Comparison of ENCODE assay signal across 8 cellular contexts in genomic region chr18:8705941-8706544, GRCh38. TPM values are rescaled to one million over a fixed set of nuclear protein-coding genes. Genes with fewer than 3 reads are reported as not detected.
DNase-seq lines count a peak whose midpoint lies in the region; ATAC-seq, FAIRE-seq and TF ChIP-seq lines count a peak whose summit lies in the region.

No MANE protein-coding gene starts in this region.

- H3K9ac ChIP-seq in OCI-LY1 (ENCODE audit: low read length) (peak overlapping the region; percentile 62), muscle layer of colon (ENCODE audit: low read length) (peak overlapping the region; percentile 82)

- no peak for DNase-seq in A549 (ENCODE audit: low read depth in 1 of 2, low spot score in 1 of 2)
- peak; percentile 38 for DNase-seq in GM19239 (ENCODE audit: insufficient read length, low spot score)
- DNase-seq in NCI-H1048 (lab: John Stamatoyannopoulos, UW), result no peak
- no peak for DNase-seq in NCI-H510A (lab: John Stamatoyannopoulos, UW)

- H3K36me3 ChIP-seq in OCI-LY1 (ENCODE audit: insufficient read depth, low read length), result no peaks in the 10 kb centered on the region
- H3K36me3 ChIP-seq in ectodermal cell (ENCODE audit: control insufficient read depth, insufficient read depth, low read length), result no peaks in the 10 kb centered on the region
- H3K36me3 ChIP-seq in muscle layer of colon (ENCODE audit: insufficient read depth, low read length), result no peaks in the 10 kb centered on the region

- no peak for TF ChIP-seq EP300 in A549 (IDR thresholded peaks at IDR 0.05)

- TF ChIP-seq CTCF in A549 (IDR thresholded peaks at IDR 0.05), result no peak
- TF ChIP-seq CTCF in OCI-LY1 (IDR thresholded peaks at IDR 0.05; ENCODE audit: low read length), result no peak

- H3K27ac ChIP-seq in A549 (peak overlapping the region; percentile 91 to 100), OCI-LY1 (ENCODE audit: low read depth, low read length, poor library complexity, severe bottlenecking) (no peak overlapping the region), ectodermal cell (ENCODE audit: insufficient read depth, low read depth, low read length, poor library complexity, severe bottlenecking) (no peak overlapping the region), muscle layer of colon (ENCODE audit: low read depth, low read length) (peak overlapping the region; percentile 89)

- WGBS in A549 (ENCODE audit: missing lambda C conversion rate), result no CpG with 5 or more reads among the region's 92 CpGs
- WGBS in ectodermal cell, 2 experiments, result 0% methylated on average over 92 of the region's 92 CpGs

- H3K4me1 ChIP-seq in A549 (peaks cover 52% of the 10 kb centered on the region), OCI-LY1 (ENCODE audit: insufficient read depth, low read length, severe bottlenecking) (peaks cover 41% of the 10 kb centered on the region), ectodermal cell (ENCODE audit: control insufficient read depth, insufficient read depth, low read length) (peaks cover 10% of the 10 kb centered on the region), muscle layer of colon (ENCODE audit: insufficient read depth, low read length) (peaks cover 21% of the 10 kb centered on the region)

- H3K27me3 ChIP-seq in OCI-LY1 (ENCODE audit: insufficient read depth, low read length) (0 out of 2 replicates have a peak, but pooled peaks cover 7% of the 10 kb centered on the region), ectodermal cell (ENCODE audit: control insufficient read depth, insufficient read depth, low read length, poor library complexity, severe bottlenecking) (peaks cover 11% of the 10 kb centered on the region), muscle layer of colon (ENCODE audit: control insufficient read depth in 1 of 2, insufficient read depth in 2 of 2, low read length in 2 of 2) (no peaks in the 10 kb centered on the region)

- CTCF ChIA-PET in A549 (lab: Yijun Ruan, JAX), result interaction anchor here (2.1 to 2.3 kb wide), 2 partner anchors 95 to 282 kb away, joined by 5 to 11 read pairs; no protein-coding TSS in a partner anchor

- no peaks in the 10 kb centered on the region for H3F3A ChIP-seq in OCI-LY1 (ENCODE audit: insufficient read depth, low read length)

- H3K9me2 ChIP-seq in OCI-LY1 (ENCODE audit: low read depth, low read length), result no peaks in the 10 kb centered on the region

- no peak for TF ChIP-seq POLR2A in A549 (IDR thresholded peaks at IDR 0.05; ENCODE audit: low read length)

- H3K4me2 ChIP-seq in A549, result peak overlapping the region; percentile 95
- peak overlapping the region; percentile 87 for H3K4me2 ChIP-seq in OCI-LY1 (ENCODE audit: low read length)

- no peaks in the 10 kb centered on the region for H3K9me3 ChIP-seq in A549
- no peaks in the 10 kb centered on the region for H3K9me3 ChIP-seq in OCI-LY1 (ENCODE audit: low read length)
- H3K9me3 ChIP-seq in ectodermal cell (ENCODE audit: control insufficient read depth, low read length), result no peaks in the 10 kb centered on the region
- no peaks in the 10 kb centered on the region for H3K9me3 ChIP-seq in muscle layer of colon (ENCODE audit: low read length)

- H3K4me3 ChIP-seq in A549 (peak overlapping the region; percentile 94), OCI-LY1 (ENCODE audit: low read depth, low read length, poor library complexity, severe bottlenecking) (peak overlapping the region; percentile 69), ectodermal cell (ENCODE audit: insufficient read depth, low read depth, low read length) (peak overlapping the region; percentile 65), muscle layer of colon (ENCODE audit: low read depth in 1 of 2, low read length in 2 of 2) (peak overlapping the region; percentile 81 to 91)

- H4K20me1 ChIP-seq in OCI-LY1 (ENCODE audit: insufficient read depth, low read length), result no peaks in the 10 kb centered on the region

- no peak for FAIRE-seq in A549 (lab: Jason Lieb, UNC)
- FAIRE-seq in GM19239 (lab: Jason Lieb, UNC), result no peak

- no peak overlapping the region for H2AFZ ChIP-seq in OCI-LY1 (ENCODE audit: low read length)

- POLR2A ChIA-PET in A549 (lab: Yijun Ruan, JAX), result interaction anchor here (0.6 to 1.2 kb wide), 3 partner anchors 19 to 95 kb away, joined by 3 to 9 read pairs (median 4); no protein-coding TSS in a partner anchor

- H3K79me2 ChIP-seq in OCI-LY1 (ENCODE audit: insufficient read depth, low read length), result peaks cover 23% of the 10 kb centered on the region

- no peak for ATAC-seq in A549
- no peak for ATAC-seq in HG03565 (IDR thresholded peaks at IDR 0.05; ENCODE audit: unreplicated experiment)

- no peak for TF ChIP-seq RAD21 in A549 (conservative IDR thresholded peaks at IDR 0.05 in 1 of 2, IDR thresholded peaks at IDR 0.05 in 1 of 2)

TF ChIP-seq in A549, 52 proteins besides CTCF, POLR2A, EP300 and RAD21:
- TF ChIP-seq, protein P1, sequence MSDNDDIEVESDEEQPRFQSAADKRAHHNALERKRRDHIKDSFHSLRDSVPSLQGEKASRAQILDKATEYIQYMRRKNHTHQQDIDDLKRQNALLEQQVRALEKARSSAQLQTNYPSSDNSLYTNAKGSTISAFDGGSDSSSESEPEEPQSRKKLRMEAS (IDR thresholded peaks at IDR 0.05), result no peak
- TF ChIP-seq SREBF2 (IDR thresholded peaks at IDR 0.05), result no peak

RNA-seq across cellular contexts. Expression of gene MTCL1, which starts 0.7 kb away (rescaled TPM):
- 43.6 and 44.4 TPM in 2 replicates for polyA plus RNA-seq in A549 (2011; rRNA removed)
- polyA plus RNA-seq in A549 (2012; cell fraction: cytosol; rRNA removed), result 37.2 and 44.0 TPM in 2 replicates
- polyA plus RNA-seq in A549 (2012; cell fraction: nucleus; rRNA removed), result 153 and 157 TPM in 2 replicates
- polyA plus RNA-seq in A549 (2017; fragmentation: RNase III; extraction: RNeasy Plus Mini Kit Qiagen cat#74134 plus additional on column Dnase treatment), result 48.6 to 56.0 TPM (median 49.6 TPM) in 3 replicates
- 66.2 and 67.8 TPM in 2 replicates for polyA minus RNA-seq in A549 (2011; rRNA and poly(A)+ RNA removed)
- polyA plus RNA-seq in ectodermal cell (2013, experiment 1 of 4), result 32.7 TPM
- 39.7 TPM for polyA plus RNA-seq in ectodermal cell (2013, experiment 2 of 4)
- polyA plus RNA-seq in ectodermal cell (2013, experiment 3 of 4), result 24.7 TPM
- 29.2 TPM for polyA plus RNA-seq in ectodermal cell (2013, experiment 4 of 4)

Comparison
In these comparisons a context has a peak if more than half of its experiments do, and no peak if none do; other contexts are left out.
1. H3K27ac ChIP-seq: peak in A549 (2 of 2) and muscle layer of colon (single experiment); none in OCI-LY1 (single experiment) and ectodermal cell (single experiment).
2. Peak in every context shown above with its lines, with median percentiles within 50 percentile points of each other: H3K4me3 ChIP-seq.